Comparison of ENCODE assay signal across 8 cellular contexts in the genomic region with DNA sequence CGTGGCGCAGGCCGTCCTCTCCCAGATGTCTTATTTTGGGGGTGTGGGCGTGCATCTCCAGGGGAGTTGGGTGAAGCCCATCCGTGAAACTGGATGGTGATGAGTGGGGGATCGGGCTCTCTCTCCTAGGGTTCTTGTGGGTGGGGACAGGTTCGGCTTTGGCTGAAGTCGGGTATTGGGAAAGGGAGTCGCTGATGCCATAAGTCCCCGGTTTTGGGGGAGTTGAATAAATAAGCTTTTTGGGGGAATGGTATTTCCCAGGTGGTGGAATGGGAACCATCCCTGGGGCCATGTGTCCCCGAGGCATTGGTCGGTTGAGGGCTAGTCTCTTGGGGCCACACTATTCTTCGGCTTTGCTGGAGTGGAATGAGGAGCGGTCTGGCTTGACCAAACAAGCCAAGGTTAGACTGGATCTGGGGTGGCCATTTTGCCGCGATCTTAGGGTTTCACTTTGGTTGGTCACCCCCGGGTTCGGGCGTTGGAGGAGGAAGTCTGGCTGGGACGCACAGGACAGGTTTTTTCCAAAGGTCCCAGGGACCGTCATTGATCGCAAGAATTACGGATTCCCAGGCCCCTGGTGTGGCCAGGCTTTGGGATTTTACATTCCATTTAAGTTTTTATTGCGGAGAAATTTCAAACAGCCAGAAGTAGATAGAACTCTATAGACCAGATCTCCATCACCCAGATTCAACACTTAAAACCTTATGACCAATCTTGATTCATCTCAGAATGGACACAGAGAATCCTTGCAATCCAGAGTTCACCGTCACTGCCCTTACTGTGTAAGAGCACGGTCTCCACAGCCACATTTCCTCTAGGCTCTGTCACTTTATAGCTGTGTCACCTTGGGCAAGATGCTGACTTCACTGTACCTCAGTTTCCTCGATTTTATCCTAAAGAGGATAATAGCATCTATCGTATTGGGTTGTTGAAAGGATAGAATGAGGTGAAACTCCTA. TPM values are rescaled to one million over a fixed set of nuclear protein-coding genes. Genes with fewer than 3 reads are reported as not detected.
DNase-seq lines count a peak whose midpoint lies in the region; ATAC-seq and TF ChIP-seq lines count a peak whose summit lies in the region.

No MANE protein-coding gene starts in this region.

- H3K27me3 Mint-ChIP-seq in neural progenitor cell (ENCODE audit: insufficient read depth, low read depth) = peaks cover 5% of the 10 kb centered on the region

- peaks cover 28% of the 10 kb centered on the region for H3K36me3 Mint-ChIP-seq in neural progenitor cell

- H3K27ac ChIP-seq in SK-N-SH (ENCODE audit: low read depth in 2 of 2, low read length in 1 of 2) = peak overlapping the region; percentile 84 to 98; a peak in 3 of 4 replicates
- H3K27ac ChIP-seq in neural progenitor cell = no peak overlapping the region

- H3K27me3 ChIP-seq in SK-N-SH (ENCODE audit: insufficient read depth) (no peaks in the 10 kb centered on the region), neural progenitor cell (peaks cover 8% of the 10 kb centered on the region)

- POLR2A ChIA-PET in SK-N-SH (lab: Yijun Ruan, JAX) = interaction anchor here (0.8 to 1.5 kb wide), 5 partner anchors 13 to 219 kb away, joined by 3 to 13 read pairs (median 4); a partner anchor contains a TSS

- H3K36me3 ChIP-seq in SK-N-SH (replicated peaks in 1 of 2; ENCODE audit: control insufficient read depth in 1 of 2, insufficient read depth in 2 of 2, low read length in 1 of 2) = peaks cover 6 to 16% of the 10 kb centered on the region in 2 experiments
- no peaks in the 10 kb centered on the region for H3K36me3 ChIP-seq in neural progenitor cell

- peak overlapping the region; percentile 95 for H2AFZ ChIP-seq in SK-N-SH (ENCODE audit: low read depth)
- peak overlapping the region; percentile 95 for H2AFZ ChIP-seq in neural progenitor cell (replicated peaks)

- H3K9me2 ChIP-seq in SK-N-SH = no peaks in the 10 kb centered on the region

- CTCF ChIA-PET in SK-N-SH (lab: Yijun Ruan, JAX) = interaction anchor here (0.9 to 2.1 kb wide), 3 partner anchors 13 to 30 kb away, joined by 3 to 9 read pairs (median 6); no protein-coding TSS in a partner anchor

- H3K79me2 ChIP-seq in SK-N-SH (ENCODE audit: insufficient read depth) = peaks cover 47% of the 10 kb centered on the region
- H3K79me2 ChIP-seq in neural progenitor cell (ENCODE audit: low read depth) = peaks cover 36% of the 10 kb centered on the region

- H3K9me3 ChIP-seq in SK-N-SH (peaks cover 4% of the 10 kb centered on the region; the same call in 1 of the 2 replicates), neural progenitor cell (ENCODE audit: low read depth) (peaks cover 14% of the 10 kb centered on the region)

- no peak for TF ChIP-seq CTCF in SK-N-SH (IDR thresholded peaks at IDR 0.05)
- no peak for TF ChIP-seq CTCF in epithelial cell of proximal tubule (conservative IDR thresholded peaks at IDR 0.05; ENCODE audit: low read depth, low read length)
- no peak for TF ChIP-seq CTCF in neural progenitor cell (IDR thresholded peaks at IDR 0.05)

- DNase-seq in left cardiac atrium (peak; percentile 25), Right ventricle myocardium inferior (ENCODE audit: missing footprints) (no peak), SK-N-SH (peak; percentile 37), epithelial cell of proximal tubule (ENCODE audit: low read depth) (no peak), neural progenitor cell (ENCODE audit: low spot score) (peak; percentile 31), NCI-H187 treated with DMSO at 0.1 percent for 48 hours (lab: John Stamatoyannopoulos, UW) (no peak), epidermal melanocyte (ENCODE audit: insufficient read length, low spot score) (no peak), NCI-H446 treated with DMSO at 0.1 percent for 48 hours (lab: John Stamatoyannopoulos, UW) (no peak)

- H3K4me2 ChIP-seq in SK-N-SH = peak overlapping the region; percentile 98
- peak overlapping the region; percentile 92 for H3K4me2 ChIP-seq in neural progenitor cell

- TF ChIP-seq EP300 in SK-N-SH (IDR thresholded peaks at IDR 0.05; ENCODE audit: borderline replicate concordance in 1 of 2, low read depth in 1 of 2, low read length in 1 of 2) = no peak

- no peak for TF ChIP-seq RAD21 in SK-N-SH (IDR thresholded peaks at IDR 0.05; ENCODE audit: low read length)

- WGBS in SK-N-SH (ENCODE audit: low lambda C conversion rate) = 25% methylated on average over 21 of the region's 28 CpGs

- H3K4me1 Mint-ChIP-seq in neural progenitor cell = peaks cover 10% of the 10 kb centered on the region

- H3K27ac Mint-ChIP-seq in neural progenitor cell = peak overlapping the region; percentile 50

- no peaks in the 10 kb centered on the region for H3F3A ChIP-seq in SK-N-SH (replicated peaks; ENCODE audit: insufficient read depth)
- no peaks in the 10 kb centered on the region for H3F3A ChIP-seq in neural progenitor cell (ENCODE audit: low read depth)

- H4K20me1 ChIP-seq in SK-N-SH (ENCODE audit: insufficient read depth) (no peaks in the 10 kb centered on the region), neural progenitor cell (ENCODE audit: low read depth) (no peaks in the 10 kb centered on the region)

- intact Hi-C loops in left cardiac atrium (cut with DNase I) (loop anchor here in 1 of 2 donors (5.0 to 10.0 kb wide), 2 partner anchors 152 to 784 kb away; a partner anchor contains a TSS), Right ventricle myocardium inferior (cut with DNase I) (loop anchor here (2.0 to 5.0 kb wide), 3 partner anchors 152 to 218 kb away; a partner anchor contains a TSS)

- H3K4me3 ChIP-seq in SK-N-SH (ENCODE audit: low read depth in 2 of 2, low read length in 1 of 2) (peak overlapping the region; percentile 95 to 99), epithelial cell of proximal tubule (ENCODE audit: low read depth, low read length) (peak overlapping the region; percentile 94), neural progenitor cell (peak overlapping the region; percentile 65)

- H3K9me3 Mint-ChIP-seq in neural progenitor cell = peaks cover 28% of the 10 kb centered on the region

- ATAC-seq in left cardiac atrium (peak in 1 of 2 donors; percentile 1), Right ventricle myocardium inferior (no peak)

- H3K9ac ChIP-seq in SK-N-SH (peak overlapping the region; percentile 88), neural progenitor cell (peak overlapping the region; percentile 58)

- peak overlapping the region; percentile 98 for H3K4me3 Mint-ChIP-seq in neural progenitor cell

- H3K4me1 ChIP-seq in SK-N-SH (ENCODE audit: control insufficient read depth in 1 of 2, insufficient read depth in 2 of 2, low read depth in 1 of 2, low read length in 1 of 2) (peaks cover 6 to 14% of the 10 kb centered on the region in 2 experiments; a peak in 3 of 4 replicates), neural progenitor cell (peaks cover 10% of the 10 kb centered on the region)

TF ChIP-seq in SK-N-SH, 30 proteins besides CTCF, POLR2A, EP300 and RAD21 (continues in another document):
- no peak for TF ChIP-seq TCF12 (IDR thresholded peaks at IDR 0.05)
- no peak for TF ChIP-seq POLR2AphosphoS5 (IDR thresholded peaks at IDR 0.05; ENCODE audit: low read depth, low read length)
- TF ChIP-seq, protein P1, sequence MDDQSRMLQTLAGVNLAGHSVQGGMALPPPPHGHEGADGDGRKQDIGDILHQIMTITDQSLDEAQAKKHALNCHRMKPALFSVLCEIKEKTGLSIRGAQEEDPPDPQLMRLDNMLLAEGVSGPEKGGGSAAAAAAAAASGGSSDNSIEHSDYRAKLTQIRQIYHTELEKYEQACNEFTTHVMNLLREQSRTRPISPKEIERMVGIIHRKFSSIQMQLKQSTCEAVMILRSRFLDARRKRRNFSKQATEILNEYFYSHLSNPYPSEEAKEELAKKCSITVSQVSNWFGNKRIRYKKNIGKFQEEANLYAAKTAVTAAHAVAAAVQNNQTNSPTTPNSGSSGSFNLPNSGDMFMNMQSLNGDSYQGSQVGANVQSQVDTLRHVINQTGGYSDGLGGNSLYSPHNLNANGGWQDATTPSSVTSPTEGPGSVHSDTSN (IDR thresholded peaks at IDR 0.05) = no peak
- no peak for TF ChIP-seq TAF1 (IDR thresholded peaks at IDR 0.05; ENCODE audit: borderline replicate concordance, low read depth, low read length)
- TF ChIP-seq SIN3A (IDR thresholded peaks at IDR 0.05; ENCODE audit: borderline replicate concordance, low read depth, low read length) = no peak
- TF ChIP-seq, protein P2, sequence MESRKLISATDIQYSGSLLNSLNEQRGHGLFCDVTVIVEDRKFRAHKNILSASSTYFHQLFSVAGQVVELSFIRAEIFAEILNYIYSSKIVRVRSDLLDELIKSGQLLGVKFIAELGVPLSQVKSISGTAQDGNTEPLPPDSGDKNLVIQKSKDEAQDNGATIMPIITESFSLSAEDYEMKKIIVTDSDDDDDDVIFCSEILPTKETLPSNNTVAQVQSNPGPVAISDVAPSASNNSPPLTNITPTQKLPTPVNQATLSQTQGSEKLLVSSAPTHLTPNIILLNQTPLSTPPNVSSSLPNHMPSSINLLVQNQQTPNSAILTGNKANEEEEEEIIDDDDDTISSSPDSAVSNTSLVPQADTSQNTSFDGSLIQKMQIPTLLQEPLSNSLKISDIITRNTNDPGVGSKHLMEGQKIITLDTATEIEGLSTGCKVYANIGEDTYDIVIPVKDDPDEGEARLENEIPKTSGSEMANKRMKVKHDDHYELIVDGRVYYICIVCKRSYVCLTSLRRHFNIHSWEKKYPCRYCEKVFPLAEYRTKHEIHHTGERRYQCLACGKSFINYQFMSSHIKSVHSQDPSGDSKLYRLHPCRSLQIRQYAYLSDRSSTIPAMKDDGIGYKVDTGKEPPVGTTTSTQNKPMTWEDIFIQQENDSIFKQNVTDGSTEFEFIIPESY (IDR thresholded peaks at IDR 0.05; ENCODE audit: borderline replicate concordance, low read depth) = no peak
- TF ChIP-seq, protein P3, sequence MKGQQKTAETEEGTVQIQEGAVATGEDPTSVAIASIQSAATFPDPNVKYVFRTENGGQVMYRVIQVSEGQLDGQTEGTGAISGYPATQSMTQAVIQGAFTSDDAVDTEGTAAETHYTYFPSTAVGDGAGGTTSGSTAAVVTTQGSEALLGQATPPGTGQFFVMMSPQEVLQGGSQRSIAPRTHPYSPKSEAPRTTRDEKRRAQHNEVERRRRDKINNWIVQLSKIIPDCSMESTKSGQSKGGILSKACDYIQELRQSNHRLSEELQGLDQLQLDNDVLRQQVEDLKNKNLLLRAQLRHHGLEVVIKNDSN (IDR thresholded peaks at IDR 0.05; ENCODE audit: borderline replicate concordance, low read depth) = no peak
- no peak for TF ChIP-seq SMC3 (IDR thresholded peaks at IDR 0.05; ENCODE audit: low read depth, low read length)
- no peak for TF ChIP-seq MXI1 (IDR thresholded peaks at IDR 0.05; ENCODE audit: low read depth, low read length)
- TF ChIP-seq NFIC (IDR thresholded peaks at IDR 0.05; ENCODE audit: borderline replicate concordance) = no peak
- TF ChIP-seq FOXM1 (IDR thresholded peaks at IDR 0.05; ENCODE audit: low read depth) = no peak
- no peak for TF ChIP-seq FOSL2 (IDR thresholded peaks at IDR 0.05; ENCODE audit: borderline replicate concordance, low read depth)

RNA-seq across cellular contexts. Expression of a gene that starts 0.7 kb away (rescaled TPM):
- total RNA-seq in left cardiac atrium (1 to 10 TPM; 6.7 to 7.4 TPM), Right ventricle myocardium inferior (7.6 TPM), epithelial cell of proximal tubule (7.7 and 16.1 TPM in 2 replicates), neural progenitor cell (ENCODE audit: low replicate concordance) (24.1 and 24.8 TPM in 2 replicates)
- polyA plus RNA-seq in SK-N-SH (2012; rRNA removed) = 15.5 and 20.6 TPM in 2 replicates
- 7.8 and 12.1 TPM in 2 replicates for polyA plus RNA-seq in SK-N-SH (2012; cell fraction: cytosol; rRNA removed)
- 77.1 and 79.8 TPM in 2 replicates for polyA plus RNA-seq in SK-N-SH (2012; cell fraction: nucleus; rRNA removed)

Comparison
In these comparisons a context has a peak if more than half of its experiments do, and no peak if none do; other contexts are left out.
1. DNase-seq: peak in left cardiac atrium (single experiment), SK-N-SH (single experiment) and neural progenitor cell (single experiment); none in Right ventricle myocardium inferior (single experiment), epithelial cell of proximal tubule (single experiment), NCI-H187 treated with DMSO at 0.1 percent for 48 hours (single experiment), epidermal melanocyte (single experiment) and NCI-H446 treated with DMSO at 0.1 percent for 48 hours (single experiment).
2. Peak in every context shown above with its lines, with median percentiles within 50 percentile points of each other: H3K4me3 ChIP-seq.